15 cellular contexts compared by ENCODE assay signal in genomic region chr3:129594907-129595390, GRCh38. TPM values are rescaled to one million over a fixed set of nuclear protein-coding genes. Genes with fewer than 3 reads are reported as not detected.
DNase-seq lines count a peak whose midpoint lies in the region; ATAC-seq and TF ChIP-seq lines count a peak whose summit lies in the region.
"Had no signal": no experiment of that assay in that cellular context is flagged by ENCODE, and none has a peak within 500 bp of the region (broad histone marks: within the 10 kb centered on the region; RNA-seq: fewer than 3 reads in every experiment).

No MANE protein-coding gene starts in this region.

- no peak for ATAC-seq in effector memory CD8-positive, alpha-beta T cell (replicated peaks)
- no peak for ATAC-seq in GM19397 (IDR thresholded peaks at IDR 0.05; ENCODE audit: unreplicated experiment)
- ATAC-seq: stimulated activated naive B cell treated with anti-CD40 and anti-IgM and Interleukin-4, amounts not matched to agents 10 μg/mL and 1 μg/mL and 100 μg/mL, for 72 hours had no signal

- no TSS peak for BruUV-seq in PC-9 (replicated peaks; lab: Mats Ljungman, UMichigan)

- no peak overlapping the region for H3K4me2 ChIP-seq in PC-9

- POLR2A ChIA-PET in PC-9 (lab: Charles Lee; ENCODE audit: unreplicated experiment), result no interaction called here

- H3F3A ChIP-seq in PC-9 (ENCODE audit: insufficient read depth, low read depth), result no peaks in the 10 kb centered on the region; the same call in none of the 2 replicates

- H3K36me3 Mint-ChIP-seq in effector memory CD8-positive, alpha-beta T cell (ENCODE audit: insufficient read depth), result peaks cover 19% of the 10 kb centered on the region
- H3K36me3 Mint-ChIP-seq: stimulated activated naive B cell treated with anti-CD40 and anti-IgM and Interleukin-4, amounts not matched to agents 10 μg/mL and 1 μg/mL and 100 μg/mL, for 72 hours had no signal

- H3K27me3 Mint-ChIP-seq in effector memory CD8-positive, alpha-beta T cell, result no peaks in the 10 kb centered on the region

- no peaks in the 10 kb centered on the region for H3K9me2 ChIP-seq in PC-9 (ENCODE audit: insufficient read depth)

- H3K36me3 ChIP-seq in SK-N-MC (ENCODE audit: insufficient read depth, low read length) (no peaks in the 10 kb centered on the region), muscle layer of duodenum (ENCODE audit: control insufficient read depth in 1 of 2, insufficient read depth in 2 of 2, low read length in 2 of 2) (no peaks in the 10 kb centered on the region), tibial artery (no peaks in the 10 kb centered on the region), PC-9 (ENCODE audit: low read depth) (no peaks in the 10 kb centered on the region)

- no peak overlapping the region for H3K4me3 ChIP-seq in SK-N-MC
- H3K4me3 ChIP-seq in muscle layer of duodenum (ENCODE audit: low read depth in 1 of 2, low read length in 2 of 2), result no peak overlapping the region
- no peak overlapping the region for H3K4me3 ChIP-seq in tibial artery
- no peak overlapping the region for H3K4me3 ChIP-seq in PC-9

- H4K20me1 ChIP-seq in PC-9 (ENCODE audit: insufficient read depth), result no peaks in the 10 kb centered on the region

- intact Hi-C loops in tibial artery (cut with DNase I; ENCODE audit: low total_unique reads) (no loop called here), PC-9 (cut with micrococcal nuclease; ENCODE audit: unreplicated experiment) (no loop called here)

- H3K9ac ChIP-seq in SK-N-MC (ENCODE audit: insufficient read length), result no peak overlapping the region

- DNase-seq in SK-N-MC (ENCODE audit: low read depth, low spot score) (no peak), tibial artery (no peak), HuH-7.5 (ENCODE audit: low spot score) (no peak), PC-9 (no peak)
- DNase-seq in effector memory CD8-positive, alpha-beta T cell, result no peak
- DNase-seq: activated CD8-positive, alpha-beta T cell treated with anti-CD3 and anti-CD28 coated beads for 36 hours; activated effector memory CD4-positive, alpha-beta T cell treated with anti-CD3 and anti-CD28 coated beads, Interleukin-2, amount 50 U/mL, for 16 hours; Caco-2; central memory CD4-positive, alpha-beta T cell; NCI-H146; NCI-H510A treated with DMSO at 0.1 percent for 48 hours; stimulated activated CD4-positive, alpha-beta T cell treated with anti-CD3 and anti-CD28 coated beads, Interleukin-2, amount 100 ng/mL, for 48 hours; stimulated activated naive B cell treated with anti-CD40 and anti-IgM and Interleukin-4, amounts not matched to agents 10 μg/mL and 1 μg/mL and 100 μg/mL, for 72 hours had no signal

- H3K27me3 ChIP-seq in muscle layer of duodenum (ENCODE audit: low read depth, low read length) (no peaks in the 10 kb centered on the region), tibial artery (no peaks in the 10 kb centered on the region), PC-9 (ENCODE audit: insufficient read depth, low read depth) (no peaks in the 10 kb centered on the region)

- H3K4me1 ChIP-seq in muscle layer of duodenum (ENCODE audit: control insufficient read depth in 1 of 2, insufficient read depth in 2 of 2, low read length in 2 of 2) (peaks cover 31 to 72% of the 10 kb centered on the region in 2 donors), tibial artery (peaks cover 18 to 99% (median 92%) of the 10 kb centered on the region in 4 donors), PC-9 (replicated peaks; ENCODE audit: insufficient read depth) (no peaks in the 10 kb centered on the region)

- H3K9me3 Mint-ChIP-seq in effector memory CD8-positive, alpha-beta T cell, result no peaks in the 10 kb centered on the region
- H3K9me3 Mint-ChIP-seq: activated CD8-positive, alpha-beta T cell treated with anti-CD3 and anti-CD28 coated beads for 36 hours; stimulated activated naive B cell treated with anti-CD40 and anti-IgM and Interleukin-4, amounts not matched to agents 10 μg/mL and 1 μg/mL and 100 μg/mL, for 72 hours had no signal

- H3K27ac ChIP-seq in SK-N-MC, result peak overlapping the region; percentile 97
- peak overlapping the region; percentile 74 for H3K27ac ChIP-seq in muscle layer of duodenum (ENCODE audit: low read length)
- H3K27ac ChIP-seq in tibial artery, result peak overlapping the region; percentile 88 to 90
- H3K27ac ChIP-seq in PC-9, result no peak overlapping the region

- no peak overlapping the region for H2AFZ ChIP-seq in PC-9

- no peaks in the 10 kb centered on the region for H3K79me2 ChIP-seq in PC-9 (ENCODE audit: low read depth)

- peak overlapping the region in 1 of 2 donors; percentile 78 for H3K27ac Mint-ChIP-seq in effector memory CD8-positive, alpha-beta T cell
- H3K27ac Mint-ChIP-seq: stimulated activated naive B cell treated with anti-CD40 and anti-IgM and Interleukin-4, amounts not matched to agents 10 μg/mL and 1 μg/mL and 100 μg/mL, for 72 hours had no signal

- H3K9me3 ChIP-seq in SK-N-MC (ENCODE audit: low read depth, low read length) (no peaks in the 10 kb centered on the region), muscle layer of duodenum (ENCODE audit: control insufficient read depth in 1 of 2, low read length in 2 of 2) (no peaks in the 10 kb centered on the region), tibial artery (no peaks in the 10 kb centered on the region), PC-9 (ENCODE audit: insufficient read depth, low read depth) (no peaks in the 10 kb centered on the region)
- H3K9me3 ChIP-seq: Caco-2 had no signal

- TF ChIP-seq CTCF in tibial artery (IDR thresholded peaks at IDR 0.05) (no peak), PC-9 (conservative IDR thresholded peaks at IDR 0.05) (no peak)

- H3K4me3 Mint-ChIP-seq in effector memory CD8-positive, alpha-beta T cell, result peak overlapping the region; percentile 80 to 82
- H3K4me3 Mint-ChIP-seq: activated CD8-positive, alpha-beta T cell treated with anti-CD3 and anti-CD28 coated beads for 36 hours; stimulated activated naive B cell treated with anti-CD40 and anti-IgM and Interleukin-4, amounts not matched to agents 10 μg/mL and 1 μg/mL and 100 μg/mL, for 72 hours had no signal

- peaks cover 55 to 73% of the 10 kb centered on the region in 2 donors for H3K4me1 Mint-ChIP-seq in effector memory CD8-positive, alpha-beta T cell (ENCODE audit: low read depth in 2 of 2)

- CTCF ChIA-PET in PC-9 (lab: Charles Lee), result interaction anchor here (0.5 kb wide), 1 partner anchor 49 kb away, joined by 4 read pairs; no protein-coding TSS in a partner anchor

RNA-seq across cellular contexts. Expression of gene PLXND1, which starts 11.5 kb away (rescaled TPM):
- 44.4 and 50.4 TPM in 2 replicates for total RNA-seq in PC-9 (2021)

RNA-seq across cellular contexts. Expression of gene H1-8, which starts 52.0 kb away (rescaled TPM):
- not detected in 2 replicates for total RNA-seq in PC-9 (2021)
- total RNA-seq: activated CD8-positive, alpha-beta T cell treated with anti-CD3 and anti-CD28 coated beads for 36 hours; Caco-2 had no signal
